Comparison of ENCODE assay signal across 35 cellular contexts in genomic region chr1:87603636-87604035, GRCh38.
"Had no signal": no experiment of that assay in that cellular context is flagged by ENCODE, and none has a peak within 500 bp of the region (broad histone marks: within the 10 kb centered on the region; RNA-seq: fewer than 3 reads in every experiment).

No MANE protein-coding gene starts in this region.

- H3K4me1 ChIP-seq: ascending aorta had no signal

- DNase-seq: activated CD4-positive, alpha-beta T cell treated with anti-CD3 and anti-CD28 coated beads, Interleukin-2, amount 10 ng/mL, durations not matched to agents 24 days and 14 days; activated CD4-positive, alpha-beta T cell treated with anti-CD3 and anti-CD28 coated beads, Interleukin-2, amount 50 U/mL, for 4 hours; activated CD4-positive, CD25-positive, alpha-beta regulatory T cell; activated CD8-positive, alpha-beta T cell treated with anti-CD3 and anti-CD28 coated beads for 36 hours; activated effector memory CD4-positive, alpha-beta T cell treated with anti-CD3 and anti-CD28 coated beads, Interleukin-2, amount 50 U/mL, for 16 hours; activated naive CD4-positive, alpha-beta T cell; activated naive CD4-positive, alpha-beta T cell treated with anti-CD3 and anti-CD28 coated beads, Interleukin-2, amount 50 U/mL, for 16 hours; activated naive CD8-positive, alpha-beta T cell treated with anti-CD3 and anti-CD28 coated beads for 36 hours; activated T-cell treated with anti-CD3 and anti-CD28 coated beads, Interleukin-2, amount 50 U/mL, for 1 hour; activated T-cell treated with anti-CD3 and anti-CD28 coated beads, Interleukin-2, amount 50 U/mL, for 72 hours; amygdala; Kasumi-1; KG1; MG63; NCI-H1048; NCI-H1105 treated with DMSO at 0.1 percent for 48 hours; NCI-H1436; NCI-H1694; NCI-H1930; NCI-H2081 treated with DMSO at 0.1 percent for 48 hours; NCI-H2171; NCI-H446 treated with DMSO at 0.1 percent for 48 hours; NCI-H69; NK-92 treated with Interleukin-12 subunit alpha and Interleukin-12 subunit beta, amount 100 ng/mL, for 24 hours; PC-9; SIG-M5; SW 1271; T-helper 1 cell; T1000; WERI-Rb-1 had no signal

- H3K27me3 ChIP-seq: ascending aorta, cardiac muscle cell, MG63 had no signal

- ATAC-seq: activated CD8-positive, alpha-beta T cell treated with anti-CD3 and anti-CD28 coated beads for 36 hours; activated T-cell treated with anti-CD3 and anti-CD28 coated beads, Interleukin-2, amount 50 U/mL, for 72 hours; activated T-helper 17 cell treated with anti-CD3 and anti-CD28 coated beads, Interleukin-2, amount 50 U/mL, for 72 hours; Right ventricle myocardium inferior had no signal

- H3K4me3 ChIP-seq: ascending aorta, cardiac muscle cell, MG63, PC-9 had no signal

- H3K36me3 ChIP-seq: ascending aorta, cardiac muscle cell, MG63, WERI-Rb-1 had no signal

- H3K9me3 ChIP-seq: ascending aorta, MG63 had no signal

- H3K27ac ChIP-seq: ascending aorta, cardiac muscle cell, PC-9, RWPE1, WERI-Rb-1 had no signal
